Comparison of ENCODE assay signal across 11 cellular contexts in the genomic region with DNA sequence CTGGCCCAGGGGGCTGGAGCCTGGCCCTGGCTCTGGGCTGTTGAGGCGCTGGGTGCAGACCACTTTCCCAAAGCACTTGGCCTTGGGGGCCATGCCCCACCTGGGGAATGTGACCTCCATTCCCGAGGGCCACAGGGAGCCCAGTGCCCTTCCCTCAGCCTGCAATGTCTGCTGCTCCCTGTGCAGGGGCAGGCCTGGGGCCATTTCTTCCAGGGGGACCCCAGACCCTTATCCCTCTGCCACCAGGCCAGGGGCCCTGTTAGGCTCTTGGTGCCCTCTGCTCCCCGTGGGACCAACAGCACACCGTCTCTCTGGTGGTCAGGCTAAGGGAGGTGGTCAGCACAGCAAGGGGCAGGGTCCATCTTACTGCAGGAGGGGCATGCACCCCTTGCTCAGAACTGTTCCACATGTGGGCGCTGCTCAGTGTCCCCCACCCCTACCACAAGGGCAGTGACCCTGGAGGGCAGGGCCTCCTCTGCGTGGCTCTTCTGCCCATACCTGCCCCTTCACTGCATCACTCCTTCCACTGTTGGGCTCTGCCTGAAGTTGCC. TPM values are rescaled to one million over a fixed set of nuclear protein-coding genes. Genes with fewer than 3 reads are reported as not detected.
DNase-seq lines count a peak whose midpoint lies in the region; ATAC-seq and TF ChIP-seq lines count a peak whose summit lies in the region.
"Had no signal": no experiment of that assay in that cellular context is flagged by ENCODE, and none has a peak within 500 bp of the region (broad histone marks: within the 10 kb centered on the region; RNA-seq: fewer than 3 reads in every experiment).

No MANE protein-coding gene starts in this region.

- H3K4me1 Mint-ChIP-seq in endodermal cell: no peaks in the 10 kb centered on the region

- no peak overlapping the region for H2BK12ac ChIP-seq in trophoblast cell (ENCODE audit: low read length)

- no peak overlapping the region for H4K91ac ChIP-seq in IMR-90 (ENCODE audit: insufficient read depth, low read depth, low read length)
- H4K91ac ChIP-seq in trophoblast cell (ENCODE audit: low read depth, low read length): peak overlapping the region; percentile 34

- no peak overlapping the region for H2BK20ac ChIP-seq in IMR-90 (ENCODE audit: low read depth, low read length)

- H3K9me1 ChIP-seq in IMR-90 (ENCODE audit: insufficient read depth, low read length): peaks cover 4% of the 10 kb centered on the region; the same call in 1 of the 2 replicates

- no peaks in the 10 kb centered on the region for H3K9me3 ChIP-seq in BLaER1 treated with 17β-estradiol and CSF1 and Interleukin-3, amounts not matched to agents 10 nM and 100 nM (replicated peaks in 1 of 11)
- H3K9me3 ChIP-seq in IMR-90 (ENCODE audit: control insufficient read depth, insufficient read depth, low read length) (no peaks in the 10 kb centered on the region), endodermal cell (ENCODE audit: control insufficient read depth, low read length) (no peaks in the 10 kb centered on the region), trophoblast cell (ENCODE audit: insufficient read depth, low read depth, low read length) (peaks cover 13% of the 10 kb centered on the region)
- H3K9me3 ChIP-seq: HAP-1, SJCRH30 had no signal

- H3K79me1 ChIP-seq in IMR-90 (ENCODE audit: low read depth in 1 of 2, low read length in 2 of 2): no peaks in the 10 kb centered on the region
- H3K79me1 ChIP-seq in trophoblast cell (ENCODE audit: low read length): peaks cover 3% of the 10 kb centered on the region

- in situ Hi-C loops in IMR-90 (cut with MboI; ENCODE audit: low sequenced_read_pairs): no loop called here

- POLR2A ChIA-PET in IMR-90 (lab: Charles Lee; ENCODE audit: unreplicated experiment): no interaction called here

- H3K14ac ChIP-seq in IMR-90 (replicated peaks; ENCODE audit: low read depth, low read length): no peak overlapping the region
- H3K14ac ChIP-seq in trophoblast cell (ENCODE audit: low read length): no peak overlapping the region

- no peak overlapping the region for H4K12ac ChIP-seq in trophoblast cell (ENCODE audit: low read depth, low read length)

- H2AFZ ChIP-seq in IMR-90 (replicated peaks; ENCODE audit: low read length, poor library complexity): peak overlapping the region; percentile 92
- no peak overlapping the region for H2AFZ ChIP-seq in trophoblast cell (ENCODE audit: insufficient read depth, low read length, poor library complexity)

- H3K9me3 Mint-ChIP-seq in endodermal cell: no peaks in the 10 kb centered on the region

- CTCF ChIA-PET in IMR-90 (lab: Yijun Ruan, JAX): no interaction called here

- peak overlapping the region; percentile 91 for H2AK9ac ChIP-seq in IMR-90 (replicated peaks; ENCODE audit: low read depth, low read length, poor library complexity)

- peak overlapping the region in 7 of 11 experiments; percentile 19 to 68 (median 46); a peak in 9 of 22 replicates for H3K9ac ChIP-seq in BLaER1 treated with 17β-estradiol and CSF1 and Interleukin-3, amounts not matched to agents 10 nM and 100 nM
- H3K9ac ChIP-seq in IMR-90 (ENCODE audit: low read depth, low read length) (no peak overlapping the region), endodermal cell (ENCODE audit: extremely low read depth, low read length, poor library complexity, severe bottlenecking) (no peak overlapping the region), trophoblast cell (ENCODE audit: low read length) (no peak overlapping the region)

- DNase-seq in IMR-90: no peak
- no peak for DNase-seq in endodermal cell
- no peak for DNase-seq in trophoblast cell
- no peak for DNase-seq in GM19238 (ENCODE audit: insufficient read length, low spot score)
- DNase-seq in amniotic stem cell (lab: John Stamatoyannopoulos, UW): no peak
- DNase-seq in activated CD4-positive, alpha-beta T cell treated with anti-CD3 and anti-CD28 coated beads, Interleukin-2, amount 50 U/mL, for 4 hours: no peak

- H3K18ac ChIP-seq in IMR-90 (ENCODE audit: low read depth, low read length): no peak overlapping the region
- H3K18ac ChIP-seq in trophoblast cell (ENCODE audit: low read length): no peak overlapping the region

- ATAC-seq in IMR-90 (ENCODE audit: low read depth) (no peak), HG02938 (IDR thresholded peaks at IDR 0.05; ENCODE audit: unreplicated experiment) (no peak)

- H2BK120ac ChIP-seq in IMR-90 (ENCODE audit: low read depth, low read length): no peak overlapping the region
- no peak overlapping the region for H2BK120ac ChIP-seq in trophoblast cell (ENCODE audit: insufficient read depth, low read length, poor library complexity)

- no peak overlapping the region for H4K5ac ChIP-seq in IMR-90 (ENCODE audit: low read depth, low read length)

- H3K4me1 ChIP-seq in BLaER1 treated with 17β-estradiol and CSF1 and Interleukin-3, amounts not matched to agents 10 nM and 100 nM: peaks cover 11 to 71% (median 62%) of the 10 kb centered on the region in 10 experiments
- H3K4me1 ChIP-seq in IMR-90 (ENCODE audit: control insufficient read depth, insufficient read depth, low read length): peaks cover 2% of the 10 kb centered on the region; the same call in 1 of the 2 replicates
- H3K4me1 ChIP-seq in endodermal cell (ENCODE audit: control insufficient read depth, insufficient read depth, low read length): no peaks in the 10 kb centered on the region
- H3K4me1 ChIP-seq in trophoblast cell (ENCODE audit: control insufficient read depth in 1 of 2, insufficient read depth in 2 of 2, low read length in 2 of 2): peaks cover 12 to 13% of the 10 kb centered on the region in 2 experiments

- no peaks in the 10 kb centered on the region for H3K79me2 ChIP-seq in trophoblast cell (ENCODE audit: control insufficient read depth, insufficient read depth, low read length, poor library complexity)

- H3K4me3 ChIP-seq in BLaER1 treated with 17β-estradiol and CSF1 and Interleukin-3, amounts not matched to agents 10 nM and 100 nM: peak overlapping the region in 9 of 10 experiments; percentile 39 to 78 (median 59); a peak in 14 of 20 replicates
- H3K4me3 ChIP-seq in IMR-90 (ENCODE audit: insufficient read depth, low read depth, low read length): no peak overlapping the region
- H3K4me3 ChIP-seq in endodermal cell (ENCODE audit: low read length): peak overlapping the region; percentile 62
- no peak overlapping the region for H3K4me3 ChIP-seq in trophoblast cell (ENCODE audit: low read depth, low read length)

- H4K20me1 ChIP-seq in BLaER1 treated with 17β-estradiol and CSF1 and Interleukin-3, amounts not matched to agents 10 nM and 100 nM: peaks cover 0 to 40% (median 0%) of the 10 kb centered on the region in 11 experiments; a peak in 7 of 22 replicates
- H4K20me1 ChIP-seq in IMR-90 (ENCODE audit: insufficient read depth, low read length): no peaks in the 10 kb centered on the region

- H3K27ac Mint-ChIP-seq in endodermal cell: no peak overlapping the region

- H3K4ac ChIP-seq in IMR-90 (ENCODE audit: low read depth, low read length) (no peak overlapping the region), trophoblast cell (ENCODE audit: low read depth, low read length) (no peak overlapping the region)

- no TSS peak for BruUV-seq in IMR-90 (replicated peaks; lab: Mats Ljungman, UMichigan)

- no peak for TF ChIP-seq POLR2A in IMR-90 (IDR thresholded peaks at IDR 0.05; ENCODE audit: low read depth, low read length)

- no peak overlapping the region for H2BK15ac ChIP-seq in IMR-90 (ENCODE audit: low read depth, low read length)

- no peak overlapping the region for H3K56ac ChIP-seq in IMR-90 (ENCODE audit: extremely low read depth, insufficient read depth, low read length)

- dilution Hi-C loops in IMR-90 (cut with HindIII; ENCODE audit: low sequenced_read_pairs, unreplicated experiment): no loop called here

- H3K27me3 ChIP-seq in BLaER1 treated with 17β-estradiol and CSF1 and Interleukin-3, amounts not matched to agents 10 nM and 100 nM: peaks cover 0 to 11% (median 0%) of the 10 kb centered on the region in 11 experiments; a peak in 3 of 22 replicates
- peaks cover 4% of the 10 kb centered on the region; the same call in 1 of the 2 replicates for H3K27me3 ChIP-seq in IMR-90 (ENCODE audit: control insufficient read depth, insufficient read depth, low read length)
- peaks cover 7% of the 10 kb centered on the region for H3K27me3 ChIP-seq in endodermal cell (ENCODE audit: control insufficient read depth, insufficient read depth, low read length, poor library complexity, severe bottlenecking)
- H3K27me3 ChIP-seq in trophoblast cell (ENCODE audit: insufficient read depth, low read length): no peaks in the 10 kb centered on the region

- peak overlapping the region in 7 of 11 experiments; percentile 13 to 56 (median 42); a peak in 8 of 22 replicates for H3K27ac ChIP-seq in BLaER1 treated with 17β-estradiol and CSF1 and Interleukin-3, amounts not matched to agents 10 nM and 100 nM
- no peak overlapping the region for H3K27ac ChIP-seq in IMR-90 (ENCODE audit: insufficient read depth, low read length)
- H3K27ac ChIP-seq in endodermal cell (ENCODE audit: low read depth, low read length): no peak overlapping the region
- H3K27ac ChIP-seq in trophoblast cell (ENCODE audit: low read depth, low read length): no peak overlapping the region
- H3K27ac ChIP-seq: SJCRH30 had no signal

- H2AK5ac ChIP-seq in IMR-90 (ENCODE audit: low read depth, low read length) (peak overlapping the region; percentile 28; the same call in 1 of the 2 replicates), trophoblast cell (ENCODE audit: low read length) (no peak overlapping the region)

- H3K36me3 ChIP-seq in BLaER1 treated with 17β-estradiol and CSF1 and Interleukin-3, amounts not matched to agents 10 nM and 100 nM: no peaks in the 10 kb centered on the region
- H3K36me3 ChIP-seq in IMR-90 (ENCODE audit: control insufficient read depth, insufficient read depth, low read length) (no peaks in the 10 kb centered on the region), endodermal cell (ENCODE audit: control insufficient read depth, insufficient read depth, low read length) (no peaks in the 10 kb centered on the region), trophoblast cell (ENCODE audit: control insufficient read depth in 1 of 2, insufficient read depth in 2 of 2, low read length in 2 of 2) (no peaks in the 10 kb centered on the region)
- H3K36me3 ChIP-seq: HAP-1, SJCRH30 had no signal

- H2BK5ac ChIP-seq in IMR-90 (ENCODE audit: low read depth, low read length, poor library complexity, severe bottlenecking) (no peak overlapping the region), trophoblast cell (ENCODE audit: low read depth, low read length, poor library complexity) (no peak overlapping the region)

- WGBS in IMR-90 (ENCODE audit: extremely low coverage in 2 of 2, insufficient read length in 1 of 2), 2 experiments: 93% methylated on average over 2 of the region's 6 CpGs; no CpG with 5 or more reads in 1 of the 2 experiments
- 81 to 91% methylated on average over 3 to 6 of the region's 6 CpGs for WGBS in endodermal cell (ENCODE audit: insufficient coverage in 1 of 2, insufficient read length in 1 of 2), 2 experiments
- no CpG with 5 or more reads among the region's 6 CpGs for WGBS in trophoblast cell (ENCODE audit: extremely low coverage, insufficient coverage, insufficient read length)

- no peak overlapping the region for H3K23ac ChIP-seq in IMR-90 (ENCODE audit: low read depth, low read length)
- H3K23ac ChIP-seq in trophoblast cell (ENCODE audit: low read length): no peak overlapping the region

- peaks cover 11% of the 10 kb centered on the region for H3K27me3 Mint-ChIP-seq in endodermal cell (ENCODE audit: insufficient read depth)

- no peaks in the 10 kb centered on the region for H3K36me3 Mint-ChIP-seq in endodermal cell (ENCODE audit: low read depth)

- H3K4me3 Mint-ChIP-seq in endodermal cell: peak overlapping the region; percentile 48

- H4K8ac ChIP-seq in IMR-90 (ENCODE audit: low read depth in 2 of 2, low read length in 2 of 2): no peak overlapping the region
- no peak overlapping the region for H4K8ac ChIP-seq in trophoblast cell (ENCODE audit: low read depth, low read length)

- peak overlapping the region; percentile 83 to 99 (median 89) for H3K4me2 ChIP-seq in BLaER1 treated with 17β-estradiol and CSF1 and Interleukin-3, amounts not matched to agents 10 nM and 100 nM
- H3K4me2 ChIP-seq in IMR-90 (ENCODE audit: low read depth, low read length) (no peak overlapping the region), trophoblast cell (ENCODE audit: low read length) (no peak overlapping the region)

- TF ChIP-seq CTCF in IMR-90 (conservative IDR thresholded peaks at IDR 0.05; ENCODE audit: low read depth, low read length) (no peak), endodermal cell (conservative IDR thresholded peaks at IDR 0.05) (no peak)

- intact Hi-C loops in IMR-90 (cut with micrococcal nuclease): no loop called here

- no peak for TF ChIP-seq RAD21 in IMR-90 (IDR thresholded peaks at IDR 0.05; ENCODE audit: low read length)

RNA-seq across cellular contexts. Expression of a gene that starts 1.1 kb away (rescaled TPM):
- total RNA-seq in IMR-90 (2012; rRNA removed) (0.28 and 0.54 TPM in 2 replicates), endodermal cell (1 to 10 TPM; 6.0 to 6.3 TPM)
- 1.3 and 1.9 TPM in 2 replicates for polyA plus RNA-seq in IMR-90 (2012; rRNA removed)
- 1.8 and 2.1 TPM in 2 replicates for polyA plus RNA-seq in IMR-90 (2012; cell fraction: cytosol; rRNA removed)
- 2.5 and 5.0 TPM in 2 replicates for polyA plus RNA-seq in IMR-90 (2012; cell fraction: nucleus; rRNA removed; ENCODE audit: low replicate concordance)
- polyA plus RNA-seq in endodermal cell (2013, experiment 1 of 2): 5.5 TPM
- 6.3 TPM for polyA plus RNA-seq in endodermal cell (2013, experiment 2 of 2)
- polyA plus RNA-seq in trophoblast cell (2013): 3.7 and 4.1 TPM in 2 replicates

RNA-seq across cellular contexts. Expression of a gene that starts 5.1 kb away (rescaled TPM):
- total RNA-seq in IMR-90 (2012; rRNA removed): not detected in 2 replicates
- polyA plus RNA-seq in IMR-90 (2012; rRNA removed): 0.52 and 0.91 TPM in 2 replicates
- polyA plus RNA-seq in IMR-90 (2012; cell fraction: cytosol; rRNA removed): not detected in 2 replicates
- polyA plus RNA-seq in IMR-90 (2012; cell fraction: nucleus; rRNA removed; ENCODE audit: low replicate concordance): 10.0 and 15.0 TPM in 2 replicates
- total RNA-seq in endodermal cell: 1 to 10 TPM in 1 of 2 donors, under 1 TPM in 1; 0.89 to 1.4 TPM
- 0.32 TPM for polyA plus RNA-seq in endodermal cell (2013, experiment 1 of 2)
- polyA plus RNA-seq in endodermal cell (2013, experiment 2 of 2): not detected
- polyA plus RNA-seq in trophoblast cell (2013): 0.19 and 0.25 TPM in 2 replicates
- polyA plus RNA-seq: neural cell had no signal

RNA-seq across cellular contexts. Expression of a gene that starts 29.2 kb away (rescaled TPM):
- 73.5 and 74.7 TPM in 2 replicates for total RNA-seq in IMR-90 (2012; rRNA removed)
- polyA plus RNA-seq in IMR-90 (2012; rRNA removed): 366 and 371 TPM in 2 replicates
- polyA plus RNA-seq in IMR-90 (2012; cell fraction: cytosol; rRNA removed): 219 and 373 TPM in 2 replicates
- polyA plus RNA-seq in IMR-90 (2012; cell fraction: nucleus; rRNA removed; ENCODE audit: low replicate concordance): 315 and 343 TPM in 2 replicates
- total RNA-seq in endodermal cell: 100 to 1,000 TPM; 369 to 371 TPM
- polyA plus RNA-seq in endodermal cell (2013, experiment 1 of 2): 346 TPM
- polyA plus RNA-seq in endodermal cell (2013, experiment 2 of 2): 334 TPM
- 211 and 220 TPM in 2 replicates for polyA plus RNA-seq in trophoblast cell (2013)

Comparison
In these comparisons a context has a peak if more than half of its experiments do, and no peak if none do; other contexts are left out.
1. H3K27ac ChIP-seq: peak in BLaER1 treated with 17β-estradiol and CSF1 and Interleukin-3, amounts not matched to agents 10 nM and 100 nM (7 of 11); none in IMR-90 (single experiment), endodermal cell (single experiment) and trophoblast cell (single experiment).
2. H3K4me2 ChIP-seq: peak in BLaER1 treated with 17β-estradiol and CSF1 and Interleukin-3, amounts not matched to agents 10 nM and 100 nM (11 of 11); none in IMR-90 (single experiment) and trophoblast cell (single experiment).
3. H3K4me3 ChIP-seq: peak in BLaER1 treated with 17β-estradiol and CSF1 and Interleukin-3, amounts not matched to agents 10 nM and 100 nM (9 of 10) and endodermal cell (single experiment); none in IMR-90 (single experiment) and trophoblast cell (single experiment).
4. H3K9ac ChIP-seq: peak in BLaER1 treated with 17β-estradiol and CSF1 and Interleukin-3, amounts not matched to agents 10 nM and 100 nM (7 of 11); none in IMR-90 (single experiment), endodermal cell (single experiment) and trophoblast cell (single experiment).